In genomic region chr11:20310137-20310536, GRCh38 we compare ENCODE assay signal across 22 cellular contexts. TPM values are rescaled to one million over a fixed set of nuclear protein-coding genes. Genes with fewer than 3 reads are reported as not detected.
A peak's percentile ranks its signal among the peaks of the same experiment; 100 is the strongest.
DNase-seq lines count a peak whose midpoint lies in the region; ATAC-seq, FAIRE-seq and TF ChIP-seq lines count a peak whose summit lies in the region.
"Had no signal": no experiment of that assay in that cellular context is flagged by ENCODE, and none has a peak within 500 bp of the region (broad histone marks: within the 10 kb centered on the region; RNA-seq: fewer than 3 reads in every experiment).

No MANE protein-coding gene starts in this region.

- CTCF ChIA-PET in A549 (lab: Yijun Ruan, JAX), result no interaction called here
- CTCF ChIA-PET in activated CD4-positive, alpha-beta T cell treated with anti-CD3 and anti-CD28 coated beads, Interleukin-2, amount 10 ng/mL, durations not matched to agents 7 days and 5 days (lab: Charles Lee), result no interaction called here

- POLR2A ChIA-PET in A549 (lab: Yijun Ruan, JAX), result no interaction called here
- POLR2A ChIA-PET in activated CD4-positive, alpha-beta T cell treated with anti-CD3 and anti-CD28 coated beads, Interleukin-2, amount 10 ng/mL, durations not matched to agents 7 days and 5 days (lab: Charles Lee), result no interaction called here

- in situ Hi-C loops in astrocyte of the spinal cord (cut with HindIII; ENCODE audit: low sequenced_read_pairs), result no loop called here

- no peak for DNase-seq in A549 (ENCODE audit: low read depth in 1 of 2, low spot score in 1 of 2)
- peak; percentile 83 for DNase-seq in NCI-H146 (lab: John Stamatoyannopoulos, UW)
- peak; percentile 1 for DNase-seq in astrocyte of the spinal cord (ENCODE audit: low read depth, low spot score)
- DNase-seq in medulla oblongata (ENCODE audit: extremely low spot score), result peak; percentile 86
- DNase-seq in stimulated activated naive B cell treated with anti-CD40 and anti-IgM and Interleukin-4, amounts not matched to agents 10 μg/mL and 1 μg/mL and 100 μg/mL, for 72 hours, result no peak
- no peak for DNase-seq in activated CD4-positive, alpha-beta T cell treated with anti-CD3 and anti-CD28 coated beads, Interleukin-2, amount 10 ng/mL, durations not matched to agents 7 days and 5 days
- DNase-seq in activated T-cell treated with anti-CD3 and anti-CD28 coated beads, Interleukin-2, amount 50 U/mL, for 24 hours, result no peak
- DNase-seq: ACHN; activated CD8-positive, alpha-beta memory T cell treated with anti-CD3 and anti-CD28 coated beads for 24 hours; DMS79 treated with DMSO at 0.1 percent for 48 hours; HFFc6; left lung; NCI-H187; NCI-H526; PC-3; stimulated activated CD4-positive, alpha-beta T cell treated with anti-CD3 and anti-CD28 coated beads, Interleukin-12 subunit alpha, Interleukin-12 subunit beta, amount 100 ng/mL, for 4 hours; T-helper 2 cell had no signal

- no peak overlapping the region for H3K4me3 ChIP-seq in A549
- no peak overlapping the region for H3K4me3 ChIP-seq in astrocyte of the spinal cord (ENCODE audit: low read depth, low read length)
- H3K4me3 ChIP-seq: cardiac muscle cell, left lung had no signal

- ATAC-seq in A549, result no peak
- no peak for ATAC-seq in stimulated activated naive B cell treated with anti-CD40 and anti-IgM and Interleukin-4, amounts not matched to agents 10 μg/mL and 1 μg/mL and 100 μg/mL, for 72 hours (replicated peaks)
- no peak for ATAC-seq in GM21360 (IDR thresholded peaks at IDR 0.05; ENCODE audit: unreplicated experiment)
- ATAC-seq: esophagus mucosa, left lung, PC-3 had no signal

- peaks cover 11 to 12% of the 10 kb centered on the region in 2 donors for H3K27me3 Mint-ChIP-seq in stimulated activated naive B cell treated with anti-CD40 and anti-IgM and Interleukin-4, amounts not matched to agents 10 μg/mL and 1 μg/mL and 100 μg/mL, for 72 hours
- peaks cover 5% of the 10 kb centered on the region for H3K27me3 Mint-ChIP-seq in activated CD4-positive, alpha-beta T cell treated with anti-CD3 and anti-CD28 coated beads, Interleukin-2, amount 10 ng/mL, durations not matched to agents 7 days and 5 days
- H3K27me3 Mint-ChIP-seq in activated T-cell treated with anti-CD3 and anti-CD28 coated beads, Interleukin-2, amount 50 U/mL, for 24 hours, result peaks cover 15% of the 10 kb centered on the region

- FAIRE-seq in A549 (lab: Jason Lieb, UNC), result no peak

- no peak for TF ChIP-seq POLR2A in A549 (IDR thresholded peaks at IDR 0.05; ENCODE audit: low read length)

- H3K27ac Mint-ChIP-seq in stimulated activated naive B cell treated with anti-CD40 and anti-IgM and Interleukin-4, amounts not matched to agents 10 μg/mL and 1 μg/mL and 100 μg/mL, for 72 hours, result no peak overlapping the region
- no peak overlapping the region for H3K27ac Mint-ChIP-seq in activated CD4-positive, alpha-beta T cell treated with anti-CD3 and anti-CD28 coated beads, Interleukin-2, amount 10 ng/mL, durations not matched to agents 7 days and 5 days
- no peak overlapping the region for H3K27ac Mint-ChIP-seq in activated T-cell treated with anti-CD3 and anti-CD28 coated beads, Interleukin-2, amount 50 U/mL, for 24 hours
- H3K27ac Mint-ChIP-seq: CD14-positive monocyte, HFFc6 had no signal

- H3K4me1 ChIP-seq in A549, result no peaks in the 10 kb centered on the region
- H3K4me1 ChIP-seq: left lung had no signal

- TF ChIP-seq RAD21 in A549 (conservative IDR thresholded peaks at IDR 0.05 in 1 of 2, IDR thresholded peaks at IDR 0.05 in 1 of 2), result no peak

- no peak overlapping the region for H3K27ac ChIP-seq in A549
- H3K27ac ChIP-seq: cardiac muscle cell, left lung had no signal

- H3K4me2 ChIP-seq in A549, result no peak overlapping the region

- no peak for TF ChIP-seq EP300 in A549 (IDR thresholded peaks at IDR 0.05)

- H3K9me3 ChIP-seq in A549, result no peaks in the 10 kb centered on the region
- H3K9me3 ChIP-seq: left lung had no signal

- H3K4me1 Mint-ChIP-seq in stimulated activated naive B cell treated with anti-CD40 and anti-IgM and Interleukin-4, amounts not matched to agents 10 μg/mL and 1 μg/mL and 100 μg/mL, for 72 hours, result no peaks in the 10 kb centered on the region
- no peaks in the 10 kb centered on the region for H3K4me1 Mint-ChIP-seq in activated CD4-positive, alpha-beta T cell treated with anti-CD3 and anti-CD28 coated beads, Interleukin-2, amount 10 ng/mL, durations not matched to agents 7 days and 5 days
- H3K4me1 Mint-ChIP-seq in activated T-cell treated with anti-CD3 and anti-CD28 coated beads, Interleukin-2, amount 50 U/mL, for 24 hours (ENCODE audit: low read depth), result no peaks in the 10 kb centered on the region
- H3K4me1 Mint-ChIP-seq: CD14-positive monocyte had no signal

- WGBS in A549 (ENCODE audit: missing lambda C conversion rate), result 47% methylated on average over 9 of the region's 9 CpGs

- no peak overlapping the region for H3K4me3 Mint-ChIP-seq in stimulated activated naive B cell treated with anti-CD40 and anti-IgM and Interleukin-4, amounts not matched to agents 10 μg/mL and 1 μg/mL and 100 μg/mL, for 72 hours
- H3K4me3 Mint-ChIP-seq in activated CD4-positive, alpha-beta T cell treated with anti-CD3 and anti-CD28 coated beads, Interleukin-2, amount 10 ng/mL, durations not matched to agents 7 days and 5 days, result no peak overlapping the region
- no peak overlapping the region for H3K4me3 Mint-ChIP-seq in activated T-cell treated with anti-CD3 and anti-CD28 coated beads, Interleukin-2, amount 50 U/mL, for 24 hours
- H3K4me3 Mint-ChIP-seq: CD14-positive monocyte, HFFc6 had no signal

- no peaks in the 10 kb centered on the region for H3K9me3 Mint-ChIP-seq in stimulated activated naive B cell treated with anti-CD40 and anti-IgM and Interleukin-4, amounts not matched to agents 10 μg/mL and 1 μg/mL and 100 μg/mL, for 72 hours
- H3K9me3 Mint-ChIP-seq in activated CD4-positive, alpha-beta T cell treated with anti-CD3 and anti-CD28 coated beads, Interleukin-2, amount 10 ng/mL, durations not matched to agents 7 days and 5 days, result no peaks in the 10 kb centered on the region
- no peaks in the 10 kb centered on the region for H3K9me3 Mint-ChIP-seq in activated T-cell treated with anti-CD3 and anti-CD28 coated beads, Interleukin-2, amount 50 U/mL, for 24 hours
- H3K9me3 Mint-ChIP-seq: HFFc6 had no signal

- no peaks in the 10 kb centered on the region for H3K36me3 Mint-ChIP-seq in stimulated activated naive B cell treated with anti-CD40 and anti-IgM and Interleukin-4, amounts not matched to agents 10 μg/mL and 1 μg/mL and 100 μg/mL, for 72 hours
- no peaks in the 10 kb centered on the region for H3K36me3 Mint-ChIP-seq in activated CD4-positive, alpha-beta T cell treated with anti-CD3 and anti-CD28 coated beads, Interleukin-2, amount 10 ng/mL, durations not matched to agents 7 days and 5 days (ENCODE audit: low read depth)
- no peaks in the 10 kb centered on the region for H3K36me3 Mint-ChIP-seq in activated T-cell treated with anti-CD3 and anti-CD28 coated beads, Interleukin-2, amount 50 U/mL, for 24 hours (ENCODE audit: low read depth)
- H3K36me3 Mint-ChIP-seq: CD14-positive monocyte had no signal

- TF ChIP-seq CTCF in A549 (IDR thresholded peaks at IDR 0.05) (no peak), astrocyte of the spinal cord (IDR thresholded peaks at IDR 0.05; ENCODE audit: low read depth, low read length) (no peak)

TF ChIP-seq in A549, 52 proteins besides CTCF, POLR2A, EP300 and RAD21:
- TF ChIP-seq E2F6 (IDR thresholded peaks at IDR 0.05; ENCODE audit: borderline replicate concordance, low read depth), result no peak
- peak; percentile 22 for TF ChIP-seq MAFK (IDR thresholded peaks at IDR 0.05; ENCODE audit: partially characterized antibody)

RNA-seq across cellular contexts. Expression of gene HTATIP2, which starts 53.4 kb away (rescaled TPM):
- polyA plus RNA-seq in A549 (2011; rRNA removed) (238 and 308 TPM in 2 replicates), A549 (2017; fragmentation: RNase III; extraction: RNeasy Plus Mini Kit Qiagen cat#74134 plus additional on column Dnase treatment) (220 to 252 TPM (median 234 TPM) in 3 replicates)
- 88.0 and 98.5 TPM in 2 replicates for polyA plus RNA-seq in A549 (2012; cell fraction: cytosol; rRNA removed)
- polyA plus RNA-seq in A549 (2012; cell fraction: nucleus; rRNA removed), result 27.5 and 58.2 TPM in 2 replicates
- 83.7 and 110 TPM in 2 replicates for polyA minus RNA-seq in A549 (2011; rRNA and poly(A)+ RNA removed)
- 10 to 100 TPM; 39.4 to 40.7 TPM for total RNA-seq in activated CD4-positive, alpha-beta T cell treated with anti-CD3 and anti-CD28 coated beads, Interleukin-2, amount 10 ng/mL, durations not matched to agents 7 days and 5 days
- polyA plus RNA-seq: neural cell had no signal

Comparison
In these comparisons a context has a peak if more than half of its experiments do, and no peak if none do; other contexts are left out.
1. DNase-seq: peak in NCI-H146 (single experiment), astrocyte of the spinal cord (single experiment) and medulla oblongata (single experiment); none in A549 (0 of 2), stimulated activated naive B cell treated with anti-CD40 and anti-IgM and Interleukin-4, amounts not matched to agents 10 μg/mL and 1 μg/mL and 100 μg/mL, for 72 hours (single experiment), activated CD4-positive, alpha-beta T cell treated with anti-CD3 and anti-CD28 coated beads, Interleukin-2, amount 10 ng/mL, durations not matched to agents 7 days and 5 days (single experiment) and activated T-cell treated with anti-CD3 and anti-CD28 coated beads, Interleukin-2, amount 50 U/mL, for 24 hours (single experiment).